ENCODE assay signal across 6 cellular contexts in the genomic region with DNA sequence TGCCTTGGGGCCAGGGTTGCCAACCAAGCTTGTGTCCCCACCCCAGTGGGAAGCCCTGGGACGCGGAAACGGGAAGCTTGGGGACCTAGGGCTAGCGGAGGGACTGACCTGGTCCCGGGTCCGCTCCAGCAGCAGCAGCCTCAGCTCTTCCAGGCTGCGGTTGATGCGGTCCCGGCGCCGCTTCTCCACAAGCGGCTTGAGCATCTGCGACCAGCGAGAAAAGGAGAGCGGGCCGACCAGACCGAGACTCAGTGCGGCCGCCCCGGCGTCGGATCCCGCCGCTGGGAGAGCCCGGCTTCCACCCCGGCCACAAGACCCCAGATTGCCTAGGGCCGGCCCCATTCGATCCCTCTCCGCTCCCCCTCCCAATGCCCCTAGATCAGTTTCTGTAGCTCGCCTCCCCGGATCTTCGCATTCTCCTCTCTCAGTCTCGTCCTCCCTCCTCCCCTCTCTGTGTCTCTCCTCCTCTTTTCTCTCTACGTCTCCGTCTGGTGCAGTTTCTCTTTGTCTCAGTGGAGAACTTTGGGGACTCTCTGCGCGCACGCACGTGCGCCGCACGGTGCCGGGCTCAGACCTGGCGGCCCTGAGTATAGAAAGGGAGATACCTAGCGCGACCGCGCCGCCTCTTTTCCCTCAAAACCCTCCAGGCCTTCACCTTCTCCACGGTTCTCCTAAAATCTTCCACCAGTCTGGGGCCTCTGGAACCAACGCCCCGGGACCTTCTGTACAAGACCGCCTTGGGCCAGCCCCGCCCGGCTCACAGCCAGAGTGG. TPM values are rescaled to one million over a fixed set of nuclear protein-coding genes. Genes with fewer than 3 reads are reported as not detected.
DNase-seq lines count a peak whose midpoint lies in the region; ATAC-seq and TF ChIP-seq lines count a peak whose summit lies in the region.

No MANE protein-coding gene starts in this region.

- H3K4me3 ChIP-seq in PC-9, result peak overlapping the region; percentile 81
- H3K4me3 ChIP-seq in epithelial cell of esophagus (ENCODE audit: low read length), result peak overlapping the region; percentile 66

- POLR2A ChIA-PET in PC-9 (lab: Charles Lee; ENCODE audit: unreplicated experiment), result no interaction called here

- no peaks in the 10 kb centered on the region for H3K79me2 ChIP-seq in PC-9 (ENCODE audit: low read depth)

- intact Hi-C loops in PC-9 (cut with micrococcal nuclease; ENCODE audit: unreplicated experiment), result loop anchor here (1.0 kb wide), 1 partner anchor 35 kb away; no protein-coding TSS in a partner anchor

- H3K9me3 ChIP-seq in PC-9 (ENCODE audit: insufficient read depth, low read depth), result no peaks in the 10 kb centered on the region

- CTCF ChIA-PET in PC-9 (lab: Charles Lee), result interaction anchor here (0.5 to 0.6 kb wide), 2 partner anchors 155 to 210 kb away, joined by 3 read pairs; no protein-coding TSS in a partner anchor

- H3K4me1 ChIP-seq in PC-9 (replicated peaks; ENCODE audit: insufficient read depth), result peaks cover 16% of the 10 kb centered on the region; the same call in 1 of the 2 replicates

- peaks cover 35% of the 10 kb centered on the region for H3F3A ChIP-seq in PC-9 (ENCODE audit: insufficient read depth, low read depth)

- no peak overlapping the region for H3K27ac ChIP-seq in PC-9

- H4K20me1 ChIP-seq in PC-9 (ENCODE audit: insufficient read depth), result peaks cover 5% of the 10 kb centered on the region; the same call in 1 of the 2 replicates

- no peaks in the 10 kb centered on the region for H3K36me3 ChIP-seq in PC-9 (ENCODE audit: low read depth)

- H3K9me2 ChIP-seq in PC-9 (ENCODE audit: insufficient read depth), result no peaks in the 10 kb centered on the region

- ATAC-seq in GM19351 (IDR thresholded peaks at IDR 0.05; ENCODE audit: unreplicated experiment), result no peak

- peak; percentile 33 for DNase-seq in CD1c-positive myeloid dendritic cell (ENCODE audit: extremely low spot score)
- DNase-seq in PC-9, result peak in 1 of 2 experiments; percentile 22
- peak; percentile 44 for DNase-seq in epithelial cell of esophagus (ENCODE audit: low read depth)
- DNase-seq in stimulated activated CD4-positive, alpha-beta T cell treated with anti-CD3 and anti-CD28 coated beads, Interleukin-2, amount 100 ng/mL, for 24 hours, result peak; percentile 51 to 58
- DNase-seq in NOMO-1 treated with dmso at 0.1 percent for 144 hours (lab: John Stamatoyannopoulos, UW; ENCODE audit: unreplicated experiment), result no peak

- no TSS peak for BruUV-seq in PC-9 (replicated peaks; lab: Mats Ljungman, UMichigan)

- TF ChIP-seq CTCF in PC-9 (conservative IDR thresholded peaks at IDR 0.05) (no peak), epithelial cell of esophagus (IDR thresholded peaks at IDR 0.05; ENCODE audit: insufficient read depth, low read depth, low read length, missing control alignments) (no peak)

- peak overlapping the region; percentile 86 for H2AFZ ChIP-seq in PC-9

- H3K27me3 ChIP-seq in PC-9 (ENCODE audit: insufficient read depth, low read depth), result no peaks in the 10 kb centered on the region

- peak overlapping the region; percentile 95 for H3K4me2 ChIP-seq in PC-9

RNA-seq across cellular contexts. Expression of gene HES7, which starts 0.8 kb away (rescaled TPM):
- 2.6 and 9.0 TPM in 2 replicates for total RNA-seq in PC-9 (2021)

RNA-seq across cellular contexts. Expression of gene ALOXE3, which starts 4.8 kb away (rescaled TPM):
- 0.70 and 1.4 TPM in 2 replicates for total RNA-seq in PC-9 (2021)

RNA-seq across cellular contexts. Expression of gene PER1, which starts 29.1 kb away (rescaled TPM):
- 60.2 and 78.7 TPM in 2 replicates for total RNA-seq in PC-9 (2021)

RNA-seq across cellular contexts. Expression of gene ALOX12B, which starts 35.6 kb away (rescaled TPM):
- total RNA-seq in PC-9 (2021), result not detected in 2 replicates

RNA-seq across cellular contexts. Expression of gene VAMP2, which starts 39.6 kb away (rescaled TPM):
- 29.3 and 35.1 TPM in 2 replicates for total RNA-seq in PC-9 (2021)
